In genomic region chr10:86536294-86536861, GRCh38 we compare ENCODE assay signal across 9 cellular contexts. TPM values are rescaled to one million over a fixed set of nuclear protein-coding genes. Genes with fewer than 3 reads are reported as not detected.
DNase-seq lines count a peak whose midpoint lies in the region; ATAC-seq lines count a peak whose summit lies in the region.
"Had no signal": no experiment of that assay in that cellular context is flagged by ENCODE, and none has a peak within 500 bp of the region (broad histone marks: within the 10 kb centered on the region; RNA-seq: fewer than 3 reads in every experiment).

No MANE protein-coding gene starts in this region.

- no peaks in the 10 kb centered on the region for H3K36me3 Mint-ChIP-seq in activated CD4-positive, alpha-beta T cell treated with anti-CD3 and anti-CD28 coated beads, Interleukin-2, amount 10 ng/mL, durations not matched to agents 24 days and 14 days (ENCODE audit: low read depth)

- no peaks in the 10 kb centered on the region for H3K27me3 Mint-ChIP-seq in activated CD4-positive, alpha-beta T cell treated with anti-CD3 and anti-CD28 coated beads, Interleukin-2, amount 10 ng/mL, durations not matched to agents 24 days and 14 days

- H3K27ac ChIP-seq in effector memory CD4-positive, alpha-beta T cell (ENCODE audit: insufficient read depth, low read length, poor library complexity, severe bottlenecking), result peak overlapping the region; percentile 50

- peak overlapping the region; percentile 41 for H3K27ac Mint-ChIP-seq in activated CD4-positive, alpha-beta T cell treated with anti-CD3 and anti-CD28 coated beads, Interleukin-2, amount 10 ng/mL, durations not matched to agents 24 days and 14 days

- ATAC-seq in GM18861 (IDR thresholded peaks at IDR 0.05; ENCODE audit: unreplicated experiment), result no peak
- no peak for ATAC-seq in GM21825 (IDR thresholded peaks at IDR 0.05; ENCODE audit: unreplicated experiment)
- ATAC-seq in HG02623 (IDR thresholded peaks at IDR 0.05; ENCODE audit: unreplicated experiment), result no peak

- intact Hi-C loops in activated CD4-positive, alpha-beta T cell treated with anti-CD3 and anti-CD28 coated beads, Interleukin-2, amount 10 ng/mL, durations not matched to agents 24 days and 14 days (cut with micrococcal nuclease), result loop anchor here (2.0 kb wide), 1 partner anchor 16 kb away; the partner anchor contains the start of gene WAPL

- peaks cover 7% of the 10 kb centered on the region for H3K4me1 ChIP-seq in effector memory CD4-positive, alpha-beta T cell (ENCODE audit: control insufficient read depth, insufficient read depth, low read length, poor library complexity, severe bottlenecking)

- peak; percentile 68 for DNase-seq in ELF-1 (ENCODE audit: low read depth, low spot score)
- peak; percentile 75 for DNase-seq in activated CD4-positive, alpha-beta T cell treated with anti-CD3 and anti-CD28 coated beads, Interleukin-2, amount 10 ng/mL, durations not matched to agents 24 days and 14 days
- peak; percentile 34 to 38 (median 34) for DNase-seq in effector memory CD4-positive, alpha-beta T cell
- peak; percentile 27 for DNase-seq in stimulated activated CD4-positive, alpha-beta T cell treated with anti-CD3 and anti-CD28 coated beads, Interleukin-12 subunit alpha, Interleukin-12 subunit beta, amount 100 ng/mL, for 4 hours
- DNase-seq in NCI-H524 (lab: John Stamatoyannopoulos, UW), result no peak
- DNase-seq: dermis blood vessel endothelial cell had no signal

- no peaks in the 10 kb centered on the region for H3K9me3 ChIP-seq in effector memory CD4-positive, alpha-beta T cell (ENCODE audit: control insufficient read depth, low read length)

- peaks cover 4% of the 10 kb centered on the region for H3K9me3 Mint-ChIP-seq in activated CD4-positive, alpha-beta T cell treated with anti-CD3 and anti-CD28 coated beads, Interleukin-2, amount 10 ng/mL, durations not matched to agents 24 days and 14 days

- no peaks in the 10 kb centered on the region for H3K36me3 ChIP-seq in effector memory CD4-positive, alpha-beta T cell (ENCODE audit: control insufficient read depth, insufficient read depth, low read length)

- peaks cover 17% of the 10 kb centered on the region for H3K4me1 Mint-ChIP-seq in activated CD4-positive, alpha-beta T cell treated with anti-CD3 and anti-CD28 coated beads, Interleukin-2, amount 10 ng/mL, durations not matched to agents 24 days and 14 days

- H3K27me3 ChIP-seq in effector memory CD4-positive, alpha-beta T cell (replicated peaks; ENCODE audit: control insufficient read depth, insufficient read depth, low read length, poor library complexity, severe bottlenecking), result no peaks in the 10 kb centered on the region

- H3K4me3 Mint-ChIP-seq in activated CD4-positive, alpha-beta T cell treated with anti-CD3 and anti-CD28 coated beads, Interleukin-2, amount 10 ng/mL, durations not matched to agents 24 days and 14 days, result peak overlapping the region; percentile 73

- H3K4me3 ChIP-seq in effector memory CD4-positive, alpha-beta T cell (ENCODE audit: insufficient read depth, low read depth, low read length, poor library complexity, severe bottlenecking), result peak overlapping the region; percentile 23

RNA-seq across cellular contexts. Expression of gene WAPL, which starts 14.8 kb away (rescaled TPM):
- total RNA-seq in activated CD4-positive, alpha-beta T cell treated with anti-CD3 and anti-CD28 coated beads, Interleukin-2, amount 10 ng/mL, durations not matched to agents 24 days and 14 days, result 47.2 and 50.6 TPM in 2 replicates

Comparison
In these comparisons a context has a peak if more than half of its experiments do, and no peak if none do; other contexts are left out.
1. DNase-seq: peak in ELF-1 (single experiment), activated CD4-positive, alpha-beta T cell treated with anti-CD3 and anti-CD28 coated beads, Interleukin-2, amount 10 ng/mL, durations not matched to agents 24 days and 14 days (single experiment), effector memory CD4-positive, alpha-beta T cell (3 of 3) and stimulated activated CD4-positive, alpha-beta T cell treated with anti-CD3 and anti-CD28 coated beads, Interleukin-12 subunit alpha, Interleukin-12 subunit beta, amount 100 ng/mL, for 4 hours (single experiment); none in NCI-H524 (0 of 2).